Comparison of ENCODE assay signal across 24 cellular contexts in the genomic region with DNA sequence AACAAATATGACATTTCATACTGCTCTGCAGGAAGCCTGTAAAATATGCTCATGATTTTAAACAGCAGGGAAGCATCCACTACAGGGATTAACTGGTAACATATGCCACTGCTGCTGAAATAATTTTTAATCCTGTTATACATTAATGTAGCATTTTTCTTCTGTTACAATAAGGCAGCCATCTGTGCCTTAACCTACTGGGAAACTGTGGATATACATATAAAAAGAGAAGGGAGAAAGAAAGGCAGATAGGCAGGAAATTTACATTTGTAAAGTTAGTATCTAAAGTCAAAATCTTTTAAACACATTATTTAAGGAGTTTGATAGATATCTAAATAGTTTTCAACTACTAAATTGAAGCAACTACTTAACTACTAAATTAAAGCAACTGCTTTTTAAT.
"Had no signal": no experiment of that assay in that cellular context is flagged by ENCODE, and none has a peak within 500 bp of the region (broad histone marks: within the 10 kb centered on the region; RNA-seq: fewer than 3 reads in every experiment).

No MANE protein-coding gene starts in this region.

- H3K27me3 ChIP-seq: gastrocnemius medialis, right atrium auricular region, suprapubic skin, transverse colon, upper lobe of right lung, uterus had no signal

- H3K9me3 ChIP-seq: gastrocnemius medialis, lower lobe of right lung, prostate gland, suprapubic skin, transverse colon, upper lobe of right lung, uterus had no signal

- H3K27ac ChIP-seq: epithelial cell of prostate, gastrocnemius medialis, lower lobe of right lung, prostate gland, right atrium auricular region, suprapubic skin, transverse colon, upper lobe of right lung, uterus had no signal

- H3K4me2 ChIP-seq: smooth muscle cell had no signal

- H3K4me1 ChIP-seq: gastrocnemius medialis, lower lobe of right lung, prostate gland, right atrium auricular region, suprapubic skin, transverse colon, upper lobe of right lung, uterus had no signal

- DNase-seq: effector CD8-positive, alpha-beta T cell; endodermal cell; foreskin fibroblast; gastrocnemius medialis; head of caudate nucleus; left ventricle myocardium superior; lower lobe of right lung; naive thymus-derived CD8-positive, alpha-beta T cell; nephron progenitor cell; nucleus accumbens; stimulated activated CD4-positive, alpha-beta T cell treated with anti-CD3 and anti-CD28 coated beads, Interleukin-12 subunit alpha, Interleukin-12 subunit beta, amount 100 ng/mL, for 4 hours; stimulated activated CD4-positive, alpha-beta T cell treated with anti-CD3 and anti-CD28 coated beads, Interleukin-1b, Interleukin-23, amount 100 ng/mL, for 48 hours; stimulated activated CD4-positive, alpha-beta T cell treated with anti-CD3 and anti-CD28 coated beads, Interleukin-4, amount 100 ng/mL, for 1 hour; stimulated activated CD8-positive, alpha-beta memory T cell treated with anti-CD3 and anti-CD28 coated beads, Interleukin-4, amount 100 ng/mL, for 48 hours; stimulated activated naive CD4-positive, alpha-beta T cell; stimulated activated naive CD8-positive, alpha-beta T cell treated with anti-CD3 and anti-CD28 coated beads, Interleukin-15, amount 100 ng/mL, for 72 hours; transverse colon; upper lobe of right lung; uterus had no signal

- H3K4me3 ChIP-seq: gastrocnemius medialis, lower lobe of right lung, prostate gland, right atrium auricular region, smooth muscle cell, suprapubic skin, transverse colon, upper lobe of right lung, uterus had no signal

- H3K36me3 ChIP-seq: gastrocnemius medialis, lower lobe of right lung, prostate gland, right atrium auricular region, suprapubic skin, transverse colon, upper lobe of right lung, uterus had no signal
